In genomic region chr7:67402280-67402679, GRCh38 we compare ENCODE assay signal across 23 cellular contexts.
"Had no signal": no experiment of that assay in that cellular context is flagged by ENCODE, and none has a peak within 500 bp of the region (broad histone marks: within the 10 kb centered on the region; RNA-seq: fewer than 3 reads in every experiment).

No MANE protein-coding gene starts in this region.

- FAIRE-seq: islet of Langerhans had no signal

- H3K9me3 ChIP-seq: mucosa of descending colon, ovary, right lobe of liver, vagina had no signal

- H3K4me1 ChIP-seq: left ventricle myocardium inferior, right atrium auricular region, right lobe of liver, tibial nerve, vagina had no signal

- H3K4me3 ChIP-seq: left ventricle myocardium inferior, lung, mucosa of descending colon, ovary, right atrium auricular region, right lobe of liver, smooth muscle cell, tibial nerve, vagina had no signal

- H3K27ac ChIP-seq: left ventricle myocardium inferior, ovary, right atrium auricular region, right lobe of liver, tibial nerve, vagina had no signal

- H3K36me3 ChIP-seq: left ventricle myocardium inferior, ovary, right atrium auricular region, right lobe of liver, tibial nerve, vagina had no signal

- DNase-seq: hypothalamus; immature natural killer cell; left ventricle myocardium inferior; mesendoderm; mucosa of descending colon; naive thymus-derived CD4-positive, alpha-beta T cell; ovary; right lobe of liver; stimulated activated CD4-positive, alpha-beta T cell treated with anti-CD3 and anti-CD28 coated beads, Interleukin-1b, Interleukin-23, amount 100 ng/mL, for 48 hours; stimulated activated CD4-positive, alpha-beta T cell treated with anti-CD3 and anti-CD28 coated beads, Interleukin-2, amount 100 ng/mL, for 48 hours; stimulated activated CD4-positive, alpha-beta T cell treated with anti-CD3 and anti-CD28 coated beads, Interleukin-4, amount 100 ng/mL, for 4 hours; stimulated activated CD8-positive, alpha-beta memory T cell treated with anti-CD3 and anti-CD28 coated beads, Interleukin-4, amount 100 ng/mL, for 48 hours; stimulated activated naive CD4-positive, alpha-beta T cell treated with Interleukin-2 at 50 U/mL for 16 hours; stimulated activated naive CD8-positive, alpha-beta T cell treated with anti-CD3 and anti-CD28 coated beads, Interleukin-15, amount 100 ng/mL, for 72 hours; substantia nigra had no signal

- ATAC-seq: mucosa of descending colon; naive thymus-derived CD4-positive, alpha-beta T cell; natural killer cell treated with Interleukin-12 subunit alpha and Interleukin-12 subunit beta and Interleukin-15 and Interleukin-18, amount 100 ng/mL, for 72 hours; right lobe of liver; stimulated activated memory B cell treated with anti-CD40 and anti-IgM and Interleukin-4, amounts not matched to agents 10 μg/mL and 1 μg/mL and 100 μg/mL, for 72 hours; stimulated activated naive CD8-positive, alpha-beta T cell treated with anti-CD3 and anti-CD28 coated beads, Interleukin-15, amount 100 ng/mL, for 72 hours had no signal

- H3K27me3 ChIP-seq: ovary, right atrium auricular region, right lobe of liver, tibial nerve, vagina had no signal

- H3K4me2 ChIP-seq: smooth muscle cell had no signal
